8 cellular contexts compared by ENCODE assay signal in the genomic region with DNA sequence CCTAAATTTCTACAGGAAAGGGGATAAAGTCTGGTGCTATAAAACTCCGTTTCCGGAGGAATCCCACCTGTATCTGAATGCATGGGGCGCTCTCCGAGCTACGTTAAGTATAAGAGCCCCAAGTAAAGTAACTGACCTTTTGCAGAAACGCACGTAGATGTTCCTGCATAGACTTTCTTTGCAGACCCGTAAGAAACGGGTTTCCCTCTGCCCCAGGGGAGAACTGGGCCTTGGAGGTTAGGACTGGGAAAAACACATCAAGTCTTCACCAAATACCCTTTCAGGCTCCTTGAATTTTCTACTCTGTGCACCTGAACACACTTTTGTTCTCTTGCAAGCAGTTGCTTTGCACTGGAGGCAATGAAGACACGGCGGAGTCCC. TPM values are rescaled to one million over a fixed set of nuclear protein-coding genes. Genes with fewer than 3 reads are reported as not detected.
DNase-seq lines count a peak whose midpoint lies in the region; ATAC-seq, FAIRE-seq and TF ChIP-seq lines count a peak whose summit lies in the region.
"Not testable (repeated sequence)": the region's sequence is repeated elsewhere in the genome, so short reads cannot be mapped to it uniquely, and the experiment has no call there.

No MANE protein-coding gene starts in this region.

- H3K4me1 Mint-ChIP-seq in activated naive CD4-positive, alpha-beta T cell treated with anti-CD3 and anti-CD28 coated beads, Interleukin-2, amount 50 U/mL, for 24 hours: peaks cover 14% of the 10 kb centered on the region
- H3K4me1 Mint-ChIP-seq in immature natural killer cell (peaks cover 24 to 43% of the 10 kb centered on the region in 2 donors), neural crest cell (peaks cover 24% of the 10 kb centered on the region)

- H3K4ac ChIP-seq in H1 (replicated peaks; ENCODE audit: insufficient read length, low read depth, low read length): not testable (repeated sequence)

- H3K4me1 ChIP-seq in BLaER1 treated with 17β-estradiol and CSF1 and Interleukin-3, amounts not matched to agents 10 nM and 100 nM: peaks cover 37 to 51% (median 45%) of the 10 kb centered on the region in 10 experiments
- H3K4me1 ChIP-seq in RWPE2 (ENCODE audit: insufficient read depth, poor library complexity, severe bottlenecking): peaks cover 14% of the 10 kb centered on the region
- not testable (repeated sequence) for H3K4me1 ChIP-seq in H1 (replicated peaks in 1 of 4; ENCODE audit: control insufficient read depth in 3 of 4, insufficient read depth in 4 of 4, low read length in 3 of 4)

- H3K27ac ChIP-seq in BLaER1 treated with 17β-estradiol and CSF1 and Interleukin-3, amounts not matched to agents 10 nM and 100 nM: peak overlapping the region; percentile 84 to 97 (median 93)
- peak overlapping the region; percentile 69 for H3K27ac ChIP-seq in RWPE2 (ENCODE audit: poor library complexity, severe bottlenecking)
- H3K27ac ChIP-seq in H1 (ENCODE audit: low read depth, low read length): not testable (repeated sequence)

- H3K18ac ChIP-seq in H1 (ENCODE audit: extremely low read depth, low read length): not testable (repeated sequence)

- not testable (repeated sequence) for H3K9me3 ChIP-seq in BLaER1 treated with 17β-estradiol and CSF1 and Interleukin-3, amounts not matched to agents 10 nM and 100 nM (replicated peaks in 1 of 11); RWPE2 (ENCODE audit: severe bottlenecking); H1 (ENCODE audit: insufficient read depth in 2 of 2, low read depth in 1 of 2, low read length in 1 of 2)

- not testable (repeated sequence) for H3K27me3 Mint-ChIP-seq in activated naive CD4-positive, alpha-beta T cell treated with anti-CD3 and anti-CD28 coated beads, Interleukin-2, amount 50 U/mL, for 24 hours; neural crest cell (ENCODE audit: low read depth)
- H3K27me3 Mint-ChIP-seq in immature natural killer cell (ENCODE audit: low read depth in 3 of 3): peaks cover 20 to 27% (median 25%) of the 10 kb centered on the region in 3 donors

- H2BK15ac ChIP-seq in H1 (ENCODE audit: low read length): not testable (repeated sequence)

- not testable (repeated sequence) for H3K9me3 Mint-ChIP-seq in activated naive CD4-positive, alpha-beta T cell treated with anti-CD3 and anti-CD28 coated beads, Interleukin-2, amount 50 U/mL, for 24 hours; immature natural killer cell; neural crest cell

- peaks cover 28 to 62% (median 52%) of the 10 kb centered on the region in 11 experiments; a peak in 21 of 22 replicates for H4K20me1 ChIP-seq in BLaER1 treated with 17β-estradiol and CSF1 and Interleukin-3, amounts not matched to agents 10 nM and 100 nM
- H4K20me1 ChIP-seq in H1 (replicated peaks in 1 of 2; ENCODE audit: control insufficient read depth in 1 of 2, insufficient read depth in 2 of 2, low read length in 2 of 2): not testable (repeated sequence)

- CTCF ChIA-PET in H1 (lab: Charles Lee; ENCODE audit: partially characterized antibody): interaction anchor here (0.7 to 2.4 kb wide), 5 partner anchors 11 to 31 kb away, joined by 3 to 12 read pairs (median 5); a partner anchor contains a TSS

- H3K36me3 Mint-ChIP-seq in activated naive CD4-positive, alpha-beta T cell treated with anti-CD3 and anti-CD28 coated beads, Interleukin-2, amount 50 U/mL, for 24 hours; immature natural killer cell; neural crest cell (ENCODE audit: low read depth): not testable (repeated sequence)

- TF ChIP-seq POLR2A in H1 (IDR thresholded peaks at IDR 0.05; ENCODE audit: control extremely low read depth in 1 of 2, low read depth in 2 of 2, low read length in 2 of 2): not testable (repeated sequence)

- not testable (repeated sequence) for H2AFZ ChIP-seq in H1 (ENCODE audit: low read length)

- H3K23ac ChIP-seq in H1 (ENCODE audit: insufficient read length): not testable (repeated sequence)

- WGBS in H1 (ENCODE audit: extremely low coverage in 1 of 2, insufficient coverage in 1 of 2, insufficient read length in 1 of 2, insufficient replicate concordance in 2 of 2, low coverage in 1 of 2, low lambda C conversion rate in 2 of 2, missing lambda C conversion rate in 1 of 2), 2 experiments: 9% methylated on average over 11 of the region's 11 CpGs; no CpG with 5 or more reads in 1 of the 2 experiments

- peak overlapping the region; percentile 98 for H3K4me3 Mint-ChIP-seq in activated naive CD4-positive, alpha-beta T cell treated with anti-CD3 and anti-CD28 coated beads, Interleukin-2, amount 50 U/mL, for 24 hours
- H3K4me3 Mint-ChIP-seq in immature natural killer cell (peak overlapping the region; percentile 93 to 97 (median 96)), neural crest cell (peak overlapping the region; percentile 94)

- ATAC-seq in HG02840 (IDR thresholded peaks at IDR 0.05; ENCODE audit: low FRiP score, unreplicated experiment) (peak; percentile 10), RWPE2 (ENCODE audit: low read depth) (peak; percentile 15; the same call in 2 of the 3 replicates)

- H3K14ac ChIP-seq in H1 (ENCODE audit: insufficient read length): not testable (repeated sequence)

- not testable (repeated sequence) for H3K56ac ChIP-seq in H1 (replicated peaks; ENCODE audit: insufficient read length, low read depth, low read length)

- peaks cover 0 to 33% of the 10 kb centered on the region in 2 experiments; a peak in 3 of 4 replicates for H3K79me2 ChIP-seq in H1 (ENCODE audit: control insufficient read depth in 1 of 2, insufficient read depth in 2 of 2, low read length in 2 of 2)

- not testable (repeated sequence) for H2AK5ac ChIP-seq in H1 (ENCODE audit: low read depth, low read length)

- H3K27ac Mint-ChIP-seq in activated naive CD4-positive, alpha-beta T cell treated with anti-CD3 and anti-CD28 coated beads, Interleukin-2, amount 50 U/mL, for 24 hours: peak overlapping the region; percentile 95
- H3K27ac Mint-ChIP-seq in immature natural killer cell (peak overlapping the region; percentile 97 to 100 (median 98)), neural crest cell (ENCODE audit: unreplicated experiment) (peak overlapping the region; percentile 97)

- not testable (repeated sequence) for DNase-seq in RWPE2 (ENCODE audit: low spot score); H1 (ENCODE audit: low read depth in 1 of 2, low spot score in 2 of 2); immature natural killer cell; neural crest cell (ENCODE audit: low read depth, low spot score)
- peak; percentile 47 for DNase-seq in superior temporal gyrus (ENCODE audit: extremely low spot score)

- POLR2A ChIA-PET in H1 (lab: Charles Lee; ENCODE audit: partially characterized antibody): interaction anchor here (0.9 to 2.6 kb wide), 6 partner anchors 9 to 29 kb away, joined by 3 to 13 read pairs (median 6); a partner anchor contains a TSS

- peaks cover 31 to 44% (median 39%) of the 10 kb centered on the region in 11 experiments for H3K36me3 ChIP-seq in BLaER1 treated with 17β-estradiol and CSF1 and Interleukin-3, amounts not matched to agents 10 nM and 100 nM
- H3K36me3 ChIP-seq in RWPE2 (ENCODE audit: low read depth); H1 (ENCODE audit: control insufficient read depth in 2 of 4, insufficient read depth in 4 of 4, low read length in 3 of 4): not testable (repeated sequence)

- H2BK12ac ChIP-seq in H1 (ENCODE audit: low read depth, low read length): not testable (repeated sequence)

- not testable (repeated sequence) for TF ChIP-seq CTCF in RWPE2 (IDR thresholded peaks at IDR 0.05; ENCODE audit: poor library complexity, severe bottlenecking); H1 (IDR thresholded peaks at IDR 0.05; ENCODE audit: control extremely low read depth in 1 of 3, insufficient read depth in 1 of 3, low read depth in 1 of 3, low read length in 3 of 3); neural crest cell (conservative IDR thresholded peaks at IDR 0.05)

- H2BK20ac ChIP-seq in H1 (ENCODE audit: low read length): not testable (repeated sequence)

- H3K23me2 ChIP-seq in H1 (ENCODE audit: low read depth, low read length): peaks cover 14% of the 10 kb centered on the region

- not testable (repeated sequence) for H4K8ac ChIP-seq in H1 (ENCODE audit: extremely low read depth, insufficient read depth, low read length)

- not testable (repeated sequence) for TF ChIP-seq EP300 in H1 (IDR thresholded peaks at IDR 0.05; ENCODE audit: borderline replicate concordance in 1 of 2, low read depth in 2 of 2, low read length in 2 of 2)

- H3K9ac ChIP-seq in BLaER1 treated with 17β-estradiol and CSF1 and Interleukin-3, amounts not matched to agents 10 nM and 100 nM: peak overlapping the region; percentile 89 to 98 (median 94)
- H3K9ac ChIP-seq in H1 (replicated peaks in 1 of 4; ENCODE audit: extremely low read depth in 1 of 4, low read depth in 3 of 4, low read length in 3 of 4): peak overlapping the region; percentile 39 to 78 (median 75)

- not testable (repeated sequence) for H3K27me3 ChIP-seq in BLaER1 treated with 17β-estradiol and CSF1 and Interleukin-3, amounts not matched to agents 10 nM and 100 nM; RWPE2 (ENCODE audit: insufficient read depth, poor library complexity, severe bottlenecking); H1 (replicated peaks in 1 of 4; ENCODE audit: control insufficient read depth in 3 of 4, extremely low read depth in 1 of 4, insufficient read depth in 3 of 4, low read length in 3 of 4)

- not testable (repeated sequence) for H3K79me1 ChIP-seq in H1 (ENCODE audit: low read depth, low read length)

- not testable (repeated sequence) for H2BK5ac ChIP-seq in H1 (ENCODE audit: low read depth, low read length)

- FAIRE-seq in H1 (lab: Jason Lieb, UNC): peak; percentile 42

- H3K4me3 ChIP-seq in BLaER1 treated with 17β-estradiol and CSF1 and Interleukin-3, amounts not matched to agents 10 nM and 100 nM: peak overlapping the region; percentile 81 to 99 (median 93)
- peak overlapping the region; percentile 71 for H3K4me3 ChIP-seq in RWPE2 (ENCODE audit: severe bottlenecking)
- H3K4me3 ChIP-seq in H1 (ENCODE audit: extremely low read depth in 1 of 4, insufficient read depth in 2 of 4, low read depth in 3 of 4, low read length in 4 of 4): peak overlapping the region; percentile 86 to 91 (median 88)

- H4K5ac ChIP-seq in H1 (ENCODE audit: insufficient read length, low read depth, low read length): not testable (repeated sequence)

- H3K4me2 ChIP-seq in BLaER1 treated with 17β-estradiol and CSF1 and Interleukin-3, amounts not matched to agents 10 nM and 100 nM: peak overlapping the region; percentile 87 to 99 (median 96)
- H3K4me2 ChIP-seq in H1 (ENCODE audit: insufficient read depth in 1 of 2, low read depth in 2 of 2, low read length in 2 of 2): peak overlapping the region; percentile 89 to 99

- TF ChIP-seq RAD21 in H1 (IDR thresholded peaks at IDR 0.05 in 1 of 2, conservative IDR thresholded peaks at IDR 0.05 in 1 of 2; ENCODE audit: low read depth in 2 of 2, low read length in 2 of 2): not testable (repeated sequence)

- H4K91ac ChIP-seq in H1 (replicated peaks; ENCODE audit: insufficient read length, low read length): not testable (repeated sequence)

- H2BK120ac ChIP-seq in H1 (replicated peaks; ENCODE audit: low read depth, low read length): not testable (repeated sequence)

RNA-seq across cellular contexts. Expression of a gene that starts 10.0 kb away (rescaled TPM):
- 41.2 and 45.3 TPM in 2 replicates for total RNA-seq in H1 (2021; fragmentation: NEBNext Ultra II Directional; extraction: Animal tissue kit (Norgen Biotek cat#: 25700))
- polyA plus RNA-seq in H1 (2011; rRNA removed) (87.4 and 98.0 TPM in 2 replicates), immature natural killer cell (100 to 1,000 TPM; 652 to 783 (median 741) TPM)
- 60.4 TPM for polyA plus RNA-seq in H1 (2011; cell fraction: cytosol; rRNA removed)
- polyA plus RNA-seq in H1 (2011; cell fraction: nucleus; rRNA removed): 86.1 TPM
- polyA plus RNA-seq in H1 (2012, experiment 1 of 2): 15.8 to 35.0 TPM (median 33.1 TPM) in 4 replicates
- 33.7 TPM for polyA plus RNA-seq in H1 (2012, experiment 2 of 2)
- polyA plus RNA-seq in H1 (2013, experiment 1 of 2): 35.1 TPM
- polyA plus RNA-seq in H1 (2013, experiment 2 of 2): 34.7 TPM
- 8.1 and 11.4 TPM in 2 replicates for polyA minus RNA-seq in H1 (2011; rRNA and poly(A)+ RNA removed)
- polyA minus RNA-seq in H1 (2011; cell fraction: cytosol; rRNA and poly(A)+ RNA removed): 24.5 TPM
- 18.1 TPM for polyA minus RNA-seq in H1 (2011; cell fraction: nucleus; rRNA and poly(A)+ RNA removed)
- total RNA-seq in neural crest cell: 73.9 and 74.1 TPM in 2 replicates

RNA-seq across cellular contexts. Expression of a gene that starts 11.9 kb away (rescaled TPM):
- total RNA-seq in H1 (2021; fragmentation: NEBNext Ultra II Directional; extraction: Animal tissue kit (Norgen Biotek cat#: 25700)): 45.9 and 53.2 TPM in 2 replicates
- polyA plus RNA-seq in H1 (2011; rRNA removed) (14.3 and 44.7 TPM in 2 replicates), immature natural killer cell (under 1 TPM; 0.12 to 0.55 (median 0.49) TPM)
- 15.0 TPM for polyA plus RNA-seq in H1 (2011; cell fraction: cytosol; rRNA removed)
- polyA plus RNA-seq in H1 (2011; cell fraction: nucleus; rRNA removed): 29.0 TPM
- 15.6 to 26.7 TPM (median 23.8 TPM) in 4 replicates for polyA plus RNA-seq in H1 (2012, experiment 1 of 2)
- 21.5 TPM for polyA plus RNA-seq in H1 (2012, experiment 2 of 2)
- 27.2 TPM for polyA plus RNA-seq in H1 (2013, experiment 1 of 2)
- 28.5 TPM for polyA plus RNA-seq in H1 (2013, experiment 2 of 2)
- polyA minus RNA-seq in H1 (2011; rRNA and poly(A)+ RNA removed): 1.1 and 2.2 TPM in 2 replicates
- polyA minus RNA-seq in H1 (2011; cell fraction: cytosol; rRNA and poly(A)+ RNA removed): 32.1 TPM
- 10.4 TPM for polyA minus RNA-seq in H1 (2011; cell fraction: nucleus; rRNA and poly(A)+ RNA removed)
- 18.9 and 20.7 TPM in 2 replicates for total RNA-seq in neural crest cell

RNA-seq across cellular contexts. Expression of a gene that starts 27.0 kb away (rescaled TPM):
- total RNA-seq in H1 (2021; fragmentation: NEBNext Ultra II Directional; extraction: Animal tissue kit (Norgen Biotek cat#: 25700)): 42.4 and 44.3 TPM in 2 replicates
- polyA plus RNA-seq in H1 (2011; rRNA removed): 44.3 and 69.6 TPM in 2 replicates
- polyA plus RNA-seq in H1 (2011; cell fraction: cytosol; rRNA removed): 21.3 TPM
- polyA plus RNA-seq in H1 (2011; cell fraction: nucleus; rRNA removed): 69.2 TPM
- 35.1 to 44.9 TPM (median 43.7 TPM) in 4 replicates for polyA plus RNA-seq in H1 (2012, experiment 1 of 2)
- 33.4 TPM for polyA plus RNA-seq in H1 (2012, experiment 2 of 2)
- polyA plus RNA-seq in H1 (2013, experiment 1 of 2): 22.8 TPM
- polyA plus RNA-seq in H1 (2013, experiment 2 of 2): 21.3 TPM
- polyA minus RNA-seq in H1 (2011; rRNA and poly(A)+ RNA removed): 18.8 and 19.5 TPM in 2 replicates
- polyA minus RNA-seq in H1 (2011; cell fraction: cytosol; rRNA and poly(A)+ RNA removed): 24.8 TPM
- polyA minus RNA-seq in H1 (2011; cell fraction: nucleus; rRNA and poly(A)+ RNA removed): 20.1 TPM
- polyA plus RNA-seq in immature natural killer cell: 10 to 100 TPM in 1 of 3 donors, 1 to 10 TPM in 1, under 1 TPM in 1; 0.63 to 13.0 (median 4.5) TPM
- total RNA-seq in neural crest cell: 40.8 and 45.3 TPM in 2 replicates

RNA-seq across cellular contexts. Expression of a gene that starts 29.9 kb away (rescaled TPM):
- 10.2 and 10.8 TPM in 2 replicates for total RNA-seq in H1 (2021; fragmentation: NEBNext Ultra II Directional; extraction: Animal tissue kit (Norgen Biotek cat#: 25700))
- polyA plus RNA-seq in H1 (2011; rRNA removed): 5.4 and 9.8 TPM in 2 replicates
- polyA plus RNA-seq in H1 (2011; cell fraction: cytosol; rRNA removed): 3.8 TPM
- 8.3 TPM for polyA plus RNA-seq in H1 (2011; cell fraction: nucleus; rRNA removed)
- polyA plus RNA-seq in H1 (2012, experiment 1 of 2): 2.4 to 6.3 TPM (median 5.5 TPM) in 4 replicates
- 4.1 TPM for polyA plus RNA-seq in H1 (2012, experiment 2 of 2)
- 7.0 TPM for polyA plus RNA-seq in H1 (2013, experiment 1 of 2)
- 6.6 TPM for polyA plus RNA-seq in H1 (2013, experiment 2 of 2)
- 1.0 TPM in 1 of 2 replicates, not detected in the other for polyA minus RNA-seq in H1 (2011; rRNA and poly(A)+ RNA removed)
- 7.4 TPM for polyA minus RNA-seq in H1 (2011; cell fraction: cytosol; rRNA and poly(A)+ RNA removed)
- 7.8 TPM for polyA minus RNA-seq in H1 (2011; cell fraction: nucleus; rRNA and poly(A)+ RNA removed)
- polyA plus RNA-seq in immature natural killer cell: 10 to 100 TPM in 1 of 3 donors, 1 to 10 TPM in 2; 2.1 to 10.0 (median 4.3) TPM
- total RNA-seq in neural crest cell: 13.7 and 14.1 TPM in 2 replicates

RNA-seq across cellular contexts. Expression of a gene that starts 29.9 kb away (rescaled TPM):
- total RNA-seq in H1 (2021; fragmentation: NEBNext Ultra II Directional; extraction: Animal tissue kit (Norgen Biotek cat#: 25700)): 61.4 and 65.7 TPM in 2 replicates
- polyA plus RNA-seq in H1 (2011; rRNA removed): 17.1 and 39.6 TPM in 2 replicates
- 24.4 TPM for polyA plus RNA-seq in H1 (2011; cell fraction: cytosol; rRNA removed)
- 75.6 TPM for polyA plus RNA-seq in H1 (2011; cell fraction: nucleus; rRNA removed)
- polyA plus RNA-seq in H1 (2012, experiment 1 of 2): 35.8 to 66.0 TPM (median 58.3 TPM) in 4 replicates
- polyA plus RNA-seq in H1 (2012, experiment 2 of 2): 37.8 TPM
- polyA plus RNA-seq in H1 (2013, experiment 1 of 2): 58.4 TPM
- 60.6 TPM for polyA plus RNA-seq in H1 (2013, experiment 2 of 2)
- polyA minus RNA-seq in H1 (2011; rRNA and poly(A)+ RNA removed): 20.5 TPM in 2 replicates
- 26.4 TPM for polyA minus RNA-seq in H1 (2011; cell fraction: cytosol; rRNA and poly(A)+ RNA removed)
- 39.3 TPM for polyA minus RNA-seq in H1 (2011; cell fraction: nucleus; rRNA and poly(A)+ RNA removed)
- polyA plus RNA-seq in immature natural killer cell: 10 to 100 TPM in 2 of 3 donors, 1 to 10 TPM in 1; 7.6 to 31.9 (median 22.6) TPM
- total RNA-seq in neural crest cell: 71.2 and 79.9 TPM in 2 replicates
